Comparison of ENCODE assay signal across 11 cellular contexts in the genomic region with DNA sequence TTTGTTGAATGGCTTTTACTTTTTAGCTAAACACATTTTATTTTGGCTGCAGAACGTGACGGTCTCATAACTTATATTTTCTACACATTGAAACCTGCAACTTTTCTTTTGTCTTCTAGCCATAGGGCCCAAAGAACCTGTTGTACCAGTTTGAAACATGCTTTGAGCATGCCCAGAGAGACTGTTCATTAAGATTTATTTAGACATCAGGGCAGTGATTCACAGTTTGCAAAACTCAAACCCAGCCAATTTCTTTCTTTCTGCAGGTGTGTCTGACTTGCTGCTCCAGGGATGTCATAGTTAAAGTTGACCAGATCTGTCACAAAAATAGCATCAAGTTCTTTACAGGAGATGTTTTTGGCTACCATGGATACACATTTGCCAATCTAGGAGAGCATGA. TPM values are rescaled to one million over a fixed set of nuclear protein-coding genes. Genes with fewer than 3 reads are reported as not detected.
DNase-seq lines count a peak whose midpoint lies in the region; ATAC-seq and TF ChIP-seq lines count a peak whose summit lies in the region.
"Had no signal": no experiment of that assay in that cellular context is flagged by ENCODE, and none has a peak within 500 bp of the region (broad histone marks: within the 10 kb centered on the region; RNA-seq: fewer than 3 reads in every experiment).

No MANE protein-coding gene starts in this region.

- peaks cover 39% of the 10 kb centered on the region for H3K36me3 ChIP-seq in PC-3 (ENCODE audit: low read depth, low read length)

- peak; percentile 63 for ATAC-seq in PC-3
- ATAC-seq in foreskin keratinocyte, result peak; percentile 76
- ATAC-seq: right cardiac atrium had no signal

- TF ChIP-seq CTCF in PC-3 (conservative IDR thresholded peaks at IDR 0.05; ENCODE audit: low read depth, low read length), result no peak
- no peak for TF ChIP-seq CTCF in foreskin keratinocyte (conservative IDR thresholded peaks at IDR 0.05)

- DNase-seq in HPDE6-E6E7 (ENCODE audit: extremely low spot score) (peak; percentile 76), PC-3 (peak; percentile 86), foreskin keratinocyte (peak; percentile 87 to 93), NCI-H146 (lab: John Stamatoyannopoulos, UW) (no peak)
- DNase-seq in stimulated activated CD4-positive, alpha-beta T cell treated with anti-CD3 and anti-CD28 coated beads, Interleukin-4, amount 100 ng/mL, for 24 hours, result no peak
- DNase-seq in effector CD4-positive, alpha-beta T cell, result no peak
- DNase-seq: hypothalamus, mesenchymal stem cell, NCI-H2227 treated with DMSO at 0.1 percent for 48 hours, right cardiac atrium had no signal

- no peak overlapping the region for H3K9ac ChIP-seq in PC-3 (ENCODE audit: low read length)

- CTCF ChIA-PET in PC-3 (lab: Charles Lee), result no interaction called here

- H3K4me3 ChIP-seq in PC-3 (ENCODE audit: low read length), result peak overlapping the region; percentile 35; the same call in 1 of the 2 replicates
- H3K4me3 ChIP-seq in skin epidermis, result no peak overlapping the region

- peaks cover 35% of the 10 kb centered on the region for H3K4me1 ChIP-seq in PC-3 (ENCODE audit: insufficient read depth, low read length)
- peaks cover 11% of the 10 kb centered on the region for H3K4me1 ChIP-seq in foreskin keratinocyte

- H3K79me2 ChIP-seq in PC-3 (ENCODE audit: low read length), result peaks cover 22% of the 10 kb centered on the region

- no peak overlapping the region for H2AFZ ChIP-seq in PC-3 (ENCODE audit: low read length)

- H3K9me3 ChIP-seq in PC-3 (ENCODE audit: low read length), result no peaks in the 10 kb centered on the region

- BruUV-seq in PC-3 (replicated peaks; lab: Mats Ljungman, UMichigan), result no TSS peak

- H3K4me2 ChIP-seq in PC-3 (ENCODE audit: low read length), result peak overlapping the region; percentile 71

- H3K9me2 ChIP-seq in PC-3 (replicated peaks; ENCODE audit: low read length), result no peaks in the 10 kb centered on the region

- H3K27me3 ChIP-seq in PC-3 (ENCODE audit: low read length), result no peaks in the 10 kb centered on the region
- H3K27me3 ChIP-seq in foreskin keratinocyte, result no peaks in the 10 kb centered on the region

- POLR2A ChIA-PET in PC-3 (lab: Charles Lee; ENCODE audit: unreplicated experiment), result interaction anchor here (0.6 kb wide), 1 partner anchor 39 kb away, joined by 4 read pairs; a partner anchor contains a TSS

- H4K20me1 ChIP-seq in PC-3 (ENCODE audit: low read length), result no peaks in the 10 kb centered on the region; the same call in 1 of the 2 replicates

- H3K27ac ChIP-seq in PC-3 (ENCODE audit: low read length) (peak overlapping the region; percentile 75), foreskin keratinocyte (peak overlapping the region; percentile 16), skin epidermis (peak overlapping the region in 17 of 21 experiments; percentile 16 to 81 (median 63))

- peaks cover 5% of the 10 kb centered on the region for H3F3A ChIP-seq in PC-3 (ENCODE audit: low read length, unreplicated experiment)

- intact Hi-C loops in PC-3 (cut with micrococcal nuclease), result loop anchor here (5.0 kb wide), 1 partner anchor 40 kb away; no protein-coding TSS in a partner anchor

RNA-seq across cellular contexts. Expression of a gene that starts 22.0 kb away (rescaled TPM):
- total RNA-seq in PC-3 (2014; rRNA removed) (99.7 and 134 TPM in 2 replicates), foreskin keratinocyte (132 and 147 TPM in 2 replicates)
- 132 and 147 TPM in 2 replicates for polyA plus RNA-seq in foreskin keratinocyte

RNA-seq across cellular contexts. Expression of a gene that starts 39.1 kb away (rescaled TPM):
- total RNA-seq in PC-3 (2014; rRNA removed), result 13.4 and 20.0 TPM in 2 replicates
- 27.1 and 27.3 TPM in 2 replicates for total RNA-seq in foreskin keratinocyte
- polyA plus RNA-seq in foreskin keratinocyte, result 7.5 and 8.4 TPM in 2 replicates

Comparison
In these comparisons a context has a peak if more than half of its experiments do, and no peak if none do; other contexts are left out.
1. DNase-seq: peak in HPDE6-E6E7 (single experiment), PC-3 (single experiment) and foreskin keratinocyte (2 of 2); none in stimulated activated CD4-positive, alpha-beta T cell treated with anti-CD3 and anti-CD28 coated beads, Interleukin-4, amount 100 ng/mL, for 24 hours (single experiment), NCI-H146 (single experiment) and effector CD4-positive, alpha-beta T cell (single experiment).
2. H3K27ac ChIP-seq: peak in every context shown above with its lines; median percentile 75 in PC-3; 63 in skin epidermis; 16 in foreskin keratinocyte.